Comparison of ENCODE assay signal across 11 cellular contexts in genomic region chr1:5513891-5514515, GRCh38.
A peak's percentile ranks its signal among the peaks of the same experiment; 100 is the strongest.
DNase-seq lines count a peak whose midpoint lies in the region; ATAC-seq, FAIRE-seq and TF ChIP-seq lines count a peak whose summit lies in the region.
"Had no signal": no experiment of that assay in that cellular context is flagged by ENCODE, and none has a peak within 500 bp of the region (broad histone marks: within the 10 kb centered on the region; RNA-seq: fewer than 3 reads in every experiment).

No MANE protein-coding gene starts in this region.

- no peak overlapping the region for H3K27ac ChIP-seq in kidney (ENCODE audit: low read depth in 2 of 2, low read length in 2 of 2)

- intact Hi-C loops in kidney (cut with DNase I): no loop called here
- intact Hi-C loops in Right ventricle myocardium inferior (cut with DNase I): loop anchor here (5.0 kb wide), 2 partner anchors 403 to 463 kb away; no protein-coding TSS in a partner anchor

- H3K36me3 ChIP-seq in kidney (ENCODE audit: control insufficient read depth in 1 of 2, insufficient read depth in 2 of 2, low read length in 2 of 2): no peaks in the 10 kb centered on the region

- no peak overlapping the region for H3K4me3 ChIP-seq in kidney (ENCODE audit: low read length in 2 of 2)

- H3K9ac ChIP-seq in kidney (ENCODE audit: low read length in 2 of 2): no peak overlapping the region

- peaks cover 5 to 6% of the 10 kb centered on the region in 2 donors for H3K4me1 ChIP-seq in kidney (ENCODE audit: control insufficient read depth in 1 of 2, insufficient read depth in 1 of 2, low read depth in 1 of 2, low read length in 2 of 2)

- peak; percentile 98 for DNase-seq in COR-L47 (lab: John Stamatoyannopoulos, UW)
- peak; percentile 27 for DNase-seq in MV-4-11 (lab: John Stamatoyannopoulos, UW)
- peak; percentile 61 for DNase-seq in NCI-H774 (lab: John Stamatoyannopoulos, UW)
- peak; percentile 69 for DNase-seq in kidney
- no peak for DNase-seq in effector CD8-positive, alpha-beta T cell (lab: John Stamatoyannopoulos, UW)
- DNase-seq in Right ventricle myocardium inferior (ENCODE audit: missing footprints): no peak
- DNase-seq in T-helper 9 cell: no peak
- DNase-seq: NCI-H2227 treated with DMSO at 0.1 percent for 48 hours had no signal

- ATAC-seq in activated CD4-positive, CD25-positive, alpha-beta regulatory T cell treated with anti-CD3 and anti-CD28 coated beads, Interleukin-2, amount 50 U/mL, for 24 hours: no peak
- no peak for ATAC-seq in Right ventricle myocardium inferior

- no peak for FAIRE-seq in kidney (lab: Jason Lieb, UNC)
- FAIRE-seq: frontal cortex, TTC549 had no signal

- no peak for TF ChIP-seq CTCF in kidney (IDR thresholded peaks at IDR 0.05; ENCODE audit: borderline replicate concordance, extremely low read depth, insufficient read depth)

- H3K9me3 ChIP-seq in kidney (ENCODE audit: control insufficient read depth in 1 of 2, low read length in 2 of 2): no peaks in the 10 kb centered on the region

Comparison
In these comparisons a context has a peak if more than half of its experiments do, and no peak if none do; other contexts are left out.
1. DNase-seq: peak in COR-L47 (single experiment), MV-4-11 (single experiment), NCI-H774 (single experiment) and kidney (single experiment); none in effector CD8-positive, alpha-beta T cell (single experiment), Right ventricle myocardium inferior (single experiment) and T-helper 9 cell (single experiment).